ENCODE assay signal across 15 cellular contexts in genomic region chr9:102273952-102274351, GRCh38.
A peak's percentile ranks its signal among the peaks of the same experiment; 100 is the strongest.
DNase-seq lines count a peak whose midpoint lies in the region; ATAC-seq and TF ChIP-seq lines count a peak whose summit lies in the region.
"Had no signal": no experiment of that assay in that cellular context is flagged by ENCODE, and none has a peak within 500 bp of the region (broad histone marks: within the 10 kb centered on the region; RNA-seq: fewer than 3 reads in every experiment).

No MANE protein-coding gene starts in this region.

- H3K36me3 ChIP-seq in heart right ventricle: no peaks in the 10 kb centered on the region
- H3K36me3 ChIP-seq: HAP-1, Peyer's patch had no signal

- H3K4me3 ChIP-seq in fibroblast of the aortic adventitia (ENCODE audit: low read depth, low read length) (no peak overlapping the region), heart right ventricle (no peak overlapping the region)
- H3K4me3 ChIP-seq: HAP-1, Peyer's patch had no signal

- intact Hi-C loops in heart right ventricle (cut with DNase I): no loop called here

- peaks cover 0 to 9% (median under 1%) of the 10 kb centered on the region in 11 donors for H3K9me3 ChIP-seq in heart right ventricle
- H3K9me3 ChIP-seq: HAP-1 had no signal

- ATAC-seq in heart right ventricle: no peak

- TF ChIP-seq CTCF in RWPE1 (conservative IDR thresholded peaks at IDR 0.05; ENCODE audit: low read depth) (no peak), fibroblast of the aortic adventitia (IDR thresholded peaks at IDR 0.05; ENCODE audit: insufficient read depth, low read length) (no peak), heart right ventricle (IDR thresholded peaks at IDR 0.05) (no peak)

- H3K27ac ChIP-seq in RWPE1: no peak overlapping the region
- no peak overlapping the region for H3K27ac ChIP-seq in heart right ventricle
- H3K27ac ChIP-seq: Peyer's patch had no signal

- peak; percentile 40 for DNase-seq in HS-5 (ENCODE audit: low read depth)
- DNase-seq in RWPE1 (ENCODE audit: low spot score): peak; percentile 14
- peak; percentile 0 for DNase-seq in fibroblast of the aortic adventitia (ENCODE audit: low read depth)
- peak; percentile 41 for DNase-seq in renal cortical epithelial cell (ENCODE audit: low read depth)
- DNase-seq in MV-4-11 (lab: John Stamatoyannopoulos, UW): no peak
- no peak for DNase-seq in DMS114 treated with DMSO at 0.1 percent for 48 hours (lab: John Stamatoyannopoulos, UW; ENCODE audit: unreplicated experiment)
- DNase-seq in heart right ventricle: no peak
- DNase-seq: DMS153, EL, NCI-H1436, NCI-H2081, NCI-H345, Peyer's patch, SIG-M5 had no signal

- H3K27me3 ChIP-seq in heart right ventricle: no peaks in the 10 kb centered on the region
- H3K27me3 ChIP-seq: Peyer's patch had no signal

- POLR2A ChIA-PET in RWPE1 (lab: Yijun Ruan, JAX; ENCODE audit: low non-redundant PET): no interaction called here

- WGBS in heart right ventricle, 2 donors: 60 to 65% methylated on average over 2 of the region's 2 CpGs

- CTCF ChIA-PET in RWPE1 (lab: Yijun Ruan, JAX): interaction anchor here (0.5 kb wide), 1 partner anchor 220 kb away, joined by 3 read pairs; no protein-coding TSS in a partner anchor

- H3K4me1 ChIP-seq in heart right ventricle: no peaks in the 10 kb centered on the region
- H3K4me1 ChIP-seq: HAP-1, Peyer's patch had no signal

Comparison
In these comparisons a context has a peak if more than half of its experiments do, and no peak if none do; other contexts are left out.
1. DNase-seq: peak in HS-5 (single experiment), RWPE1 (single experiment), fibroblast of the aortic adventitia (single experiment) and renal cortical epithelial cell (single experiment); none in MV-4-11 (single experiment), DMS114 treated with DMSO at 0.1 percent for 48 hours (single experiment) and heart right ventricle (0 of 2).